Comparison of ENCODE assay signal across 16 cellular contexts in the genomic region with DNA sequence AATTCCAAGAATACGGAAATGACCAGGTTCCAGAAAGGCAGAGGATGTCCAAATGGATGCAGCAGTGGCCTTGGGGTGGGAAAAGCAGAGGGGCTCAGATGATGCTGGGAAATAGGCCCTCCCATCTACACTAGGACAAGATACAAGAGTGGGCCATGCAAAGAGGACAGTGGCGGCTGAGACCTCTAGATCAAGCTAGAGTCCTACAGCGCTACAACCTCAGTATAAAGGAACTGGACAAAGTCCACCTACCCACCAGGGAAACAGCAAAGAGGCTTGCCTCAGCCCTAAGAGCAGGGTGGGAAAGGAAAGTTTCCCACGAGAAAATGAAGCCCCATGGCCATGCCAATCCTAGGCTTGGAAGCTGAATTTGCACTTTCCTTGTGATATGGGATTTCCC.
DNase-seq lines count a peak whose midpoint lies in the region; ATAC-seq and TF ChIP-seq lines count a peak whose summit lies in the region.
"Had no signal": no experiment of that assay in that cellular context is flagged by ENCODE, and none has a peak within 500 bp of the region (broad histone marks: within the 10 kb centered on the region; RNA-seq: fewer than 3 reads in every experiment).

No MANE protein-coding gene starts in this region.

- no CpG with 5 or more reads among the region's 4 CpGs for WGBS in IMR-90 (ENCODE audit: extremely low coverage in 2 of 2, insufficient read length in 1 of 2), 2 experiments
- WGBS in neuronal stem cell (ENCODE audit: extremely low coverage in 2 of 2, insufficient read length in 2 of 2, insufficient replicate concordance in 1 of 2), 2 donors: no CpG with 5 or more reads among the region's 4 CpGs

- peak overlapping the region; percentile 49; the same call in 1 of the 2 replicates for H2AK5ac ChIP-seq in IMR-90 (ENCODE audit: low read depth, low read length)
- H2AK5ac ChIP-seq in neuronal stem cell (ENCODE audit: low read depth, low read length): no peak overlapping the region

- dilution Hi-C loops in IMR-90 (cut with HindIII; ENCODE audit: low sequenced_read_pairs, unreplicated experiment): no loop called here

- CTCF ChIA-PET in IMR-90 (lab: Yijun Ruan, JAX): no interaction called here

- H3K9me3 ChIP-seq in IMR-90 (ENCODE audit: control insufficient read depth, insufficient read depth, low read length) (no peaks in the 10 kb centered on the region), neuronal stem cell (replicated peaks in 1 of 2; ENCODE audit: control insufficient read depth in 2 of 2, insufficient read depth in 1 of 2, low read depth in 1 of 2, low read length in 2 of 2) (no peaks in the 10 kb centered on the region)
- H3K9me3 ChIP-seq: BE2C had no signal

- H3K56ac ChIP-seq in IMR-90 (ENCODE audit: extremely low read depth, insufficient read depth, low read length): no peak overlapping the region

- H3K14ac ChIP-seq in IMR-90 (replicated peaks; ENCODE audit: low read depth, low read length) (peak overlapping the region; percentile 46; the same call in 1 of the 2 replicates), neuronal stem cell (ENCODE audit: low read length) (peak overlapping the region; percentile 56)

- in situ Hi-C loops in IMR-90 (cut with MboI; ENCODE audit: low sequenced_read_pairs): no loop called here

- intact Hi-C loops in IMR-90 (cut with micrococcal nuclease): no loop called here
- intact Hi-C loops in cardiac septum (cut with DNase I): no loop called here

- H3K27me3 Mint-ChIP-seq in chondrocyte (ENCODE audit: low read depth): no peaks in the 10 kb centered on the region
- H3K27me3 Mint-ChIP-seq: CD4-positive, alpha-beta T cell had no signal

- H3K4me1 ChIP-seq in IMR-90 (ENCODE audit: control insufficient read depth, insufficient read depth, low read length) (peaks cover 8% of the 10 kb centered on the region; the same call in 1 of the 2 replicates), neuronal stem cell (ENCODE audit: control insufficient read depth in 2 of 2, insufficient read depth in 1 of 2, low read depth in 1 of 2, low read length in 2 of 2) (no peaks in the 10 kb centered on the region)
- H3K4me1 ChIP-seq: BE2C had no signal

- TF ChIP-seq POLR2A in IMR-90 (IDR thresholded peaks at IDR 0.05; ENCODE audit: low read depth, low read length): no peak

- BruUV-seq in IMR-90 (replicated peaks; lab: Mats Ljungman, UMichigan): no TSS peak

- peak overlapping the region; percentile 71 for H3K27ac Mint-ChIP-seq in chondrocyte (ENCODE audit: unreplicated experiment)
- H3K27ac Mint-ChIP-seq: CD4-positive, alpha-beta T cell had no signal

- DNase-seq in IMR-90: no peak
- DNase-seq in chondrocyte (ENCODE audit: low spot score): no peak
- DNase-seq in neuronal stem cell (ENCODE audit: low spot score): no peak
- DNase-seq in mucosa of gallbladder (ENCODE audit: low spot score): no peak
- DNase-seq in cardiac septum (ENCODE audit: low spot score): no peak
- no peak for DNase-seq in NCI-H2081 treated with DMSO at 0.1 percent for 48 hours (lab: John Stamatoyannopoulos, UW)
- no peak for DNase-seq in pons (ENCODE audit: low spot score)
- DNase-seq: ACHN; BE2C; Caco-2; CD4-positive, alpha-beta T cell; DMS79; GDM1; GOT3; H7 had no signal

- no peaks in the 10 kb centered on the region for H3K36me3 ChIP-seq in IMR-90 (ENCODE audit: control insufficient read depth, insufficient read depth, low read length)
- no peaks in the 10 kb centered on the region for H3K36me3 ChIP-seq in neuronal stem cell (replicated peaks in 1 of 2; ENCODE audit: control insufficient read depth in 2 of 2, insufficient read depth in 2 of 2, low read length in 2 of 2)
- H3K36me3 ChIP-seq: BE2C had no signal

- TF ChIP-seq RAD21 in IMR-90 (IDR thresholded peaks at IDR 0.05; ENCODE audit: low read length): no peak

- H4K8ac ChIP-seq in IMR-90 (ENCODE audit: low read depth in 2 of 2, low read length in 2 of 2) (peak overlapping the region in 1 of 2 experiments; percentile 29; a peak in 1 of 4 replicates), neuronal stem cell (ENCODE audit: low read depth, low read length) (no peak overlapping the region)

- peaks cover 3% of the 10 kb centered on the region; the same call in 1 of the 2 replicates for H3K9me1 ChIP-seq in IMR-90 (ENCODE audit: insufficient read depth, low read length)

- H3K27me3 ChIP-seq in IMR-90 (ENCODE audit: control insufficient read depth, insufficient read depth, low read length): no peaks in the 10 kb centered on the region
- no peaks in the 10 kb centered on the region for H3K27me3 ChIP-seq in neuronal stem cell (ENCODE audit: control insufficient read depth in 3 of 3, insufficient read depth in 3 of 3, low read depth in 1 of 3, low read length in 3 of 3)
- H3K27me3 ChIP-seq: BE2C had no signal

- peaks cover 13% of the 10 kb centered on the region for H3K36me3 Mint-ChIP-seq in chondrocyte (ENCODE audit: low read depth)

- H2BK15ac ChIP-seq in IMR-90 (ENCODE audit: low read depth, low read length) (no peak overlapping the region), neuronal stem cell (ENCODE audit: low read length) (no peak overlapping the region)

- H2BK12ac ChIP-seq in neuronal stem cell (ENCODE audit: low read length): peak overlapping the region; percentile 41

- no peak overlapping the region for H4K91ac ChIP-seq in IMR-90 (ENCODE audit: insufficient read depth, low read depth, low read length)
- H4K91ac ChIP-seq in neuronal stem cell (ENCODE audit: low read depth, low read length, poor library complexity): peak overlapping the region; percentile 72

- peaks cover 13% of the 10 kb centered on the region for H3K9me3 Mint-ChIP-seq in chondrocyte (ENCODE audit: low read depth)
- H3K9me3 Mint-ChIP-seq: CD4-positive, alpha-beta T cell had no signal

- H4K5ac ChIP-seq in IMR-90 (ENCODE audit: low read depth, low read length): peak overlapping the region; percentile 80; the same call in 1 of the 2 replicates

- no peak overlapping the region for H3K4me3 Mint-ChIP-seq in chondrocyte (ENCODE audit: unreplicated experiment)
- H3K4me3 Mint-ChIP-seq: CD4-positive, alpha-beta T cell had no signal

- H3K4me3 ChIP-seq in IMR-90 (ENCODE audit: insufficient read depth, low read depth, low read length): no peak overlapping the region
- no peak overlapping the region for H3K4me3 ChIP-seq in neuronal stem cell (ENCODE audit: low read length in 2 of 2)

- no peak overlapping the region for H2BK20ac ChIP-seq in IMR-90 (ENCODE audit: low read depth, low read length)

- no peaks in the 10 kb centered on the region for H3K79me1 ChIP-seq in IMR-90 (ENCODE audit: low read depth in 1 of 2, low read length in 2 of 2)
- no peaks in the 10 kb centered on the region for H3K79me1 ChIP-seq in neuronal stem cell (ENCODE audit: low read depth, low read length)

- TF ChIP-seq CTCF in IMR-90 (conservative IDR thresholded peaks at IDR 0.05; ENCODE audit: low read depth, low read length) (no peak), chondrocyte (IDR thresholded peaks at IDR 0.05) (no peak)

- H3K23ac ChIP-seq in IMR-90 (ENCODE audit: low read depth, low read length): no peak overlapping the region
- no peak overlapping the region for H3K23ac ChIP-seq in neuronal stem cell (ENCODE audit: low read depth, low read length, poor library complexity)

- POLR2A ChIA-PET in IMR-90 (lab: Charles Lee; ENCODE audit: unreplicated experiment): no interaction called here

- no peak for ATAC-seq in IMR-90 (ENCODE audit: low read depth)

- H2BK120ac ChIP-seq in IMR-90 (ENCODE audit: low read depth, low read length) (no peak overlapping the region; the same call in 1 of the 2 replicates), neuronal stem cell (ENCODE audit: low read depth, low read length) (no peak overlapping the region)

- H3K4me2 ChIP-seq in IMR-90 (ENCODE audit: low read depth, low read length): no peak overlapping the region
- no peak overlapping the region for H3K4me2 ChIP-seq in neuronal stem cell (ENCODE audit: insufficient read depth, low read length, poor library complexity, severe bottlenecking)

- no peak overlapping the region for H2AK9ac ChIP-seq in IMR-90 (replicated peaks; ENCODE audit: low read depth, low read length, poor library complexity)

- H3K18ac ChIP-seq in IMR-90 (ENCODE audit: low read depth, low read length) (peak overlapping the region; percentile 5), neuronal stem cell (ENCODE audit: low read length) (no peak overlapping the region)

- peaks cover 43% of the 10 kb centered on the region for H3K4me1 Mint-ChIP-seq in chondrocyte (ENCODE audit: low read depth)

- no peaks in the 10 kb centered on the region for H4K20me1 ChIP-seq in IMR-90 (ENCODE audit: insufficient read depth, low read length)

- 0 out of 2 replicates have a peak overlapping the region, but pooled peaks have one; percentile 5 for H3K4ac ChIP-seq in IMR-90 (ENCODE audit: low read depth, low read length)
- H3K4ac ChIP-seq in neuronal stem cell (ENCODE audit: low read length): no peak overlapping the region

- no peak overlapping the region for H2BK5ac ChIP-seq in IMR-90 (ENCODE audit: low read depth, low read length, poor library complexity, severe bottlenecking)
- H2BK5ac ChIP-seq in neuronal stem cell (ENCODE audit: low read length): no peak overlapping the region

- H2AFZ ChIP-seq in IMR-90 (replicated peaks; ENCODE audit: low read length, poor library complexity) (no peak overlapping the region), neuronal stem cell (ENCODE audit: low read length) (no peak overlapping the region)

- H3K27ac ChIP-seq in IMR-90 (ENCODE audit: insufficient read depth, low read length): no peak overlapping the region
- no peak overlapping the region for H3K27ac ChIP-seq in neuronal stem cell (replicated peaks; ENCODE audit: low read length)
- H3K27ac ChIP-seq: C4-2B had no signal

- H3K9ac ChIP-seq in IMR-90 (ENCODE audit: low read depth, low read length): no peak overlapping the region
- H3K9ac ChIP-seq in neuronal stem cell (ENCODE audit: low read depth, low read length, poor library complexity): peak overlapping the region; percentile 50

TF ChIP-seq in IMR-90, 13 proteins besides CTCF, POLR2A, EP300 and RAD21 (continues in another document):
- TF ChIP-seq CHD1 (IDR thresholded peaks at IDR 0.05; ENCODE audit: low read depth, low read length) (no peak), RFX5 (IDR thresholded peaks at IDR 0.05; ENCODE audit: low read depth, low read length) (no peak), SMC3 (IDR thresholded peaks at IDR 0.05; ENCODE audit: low read depth, low read length) (no peak), MAFK (IDR thresholded peaks at IDR 0.05; ENCODE audit: low read depth, low read length) (no peak), NFE2L2 (IDR thresholded peaks at IDR 0.05; ENCODE audit: low read depth, low read length) (no peak), FOS (IDR thresholded peaks at IDR 0.05; ENCODE audit: low read depth, low read length) (no peak), MAZ (IDR thresholded peaks at IDR 0.05; ENCODE audit: borderline replicate concordance, low read depth, low read length) (no peak), MXI1 (IDR thresholded peaks at IDR 0.05; ENCODE audit: borderline replicate concordance, low read depth, low read length) (no peak)
